8 cellular contexts compared by ENCODE assay signal in genomic region chr7:139731802-139732470, GRCh38. TPM values are rescaled to one million over a fixed set of nuclear protein-coding genes. Genes with fewer than 3 reads are reported as not detected.
DNase-seq lines count a peak whose midpoint lies in the region; ATAC-seq and TF ChIP-seq lines count a peak whose summit lies in the region.

No MANE protein-coding gene starts in this region.

- H3K4me1 ChIP-seq in left ventricle myocardium inferior (peaks cover 100% of the 10 kb centered on the region), gastrocnemius medialis (peaks cover 67 to 73% of the 10 kb centered on the region in 2 donors)

- H3K36me3 Mint-ChIP-seq in activated T-helper 2 cell treated with anti-CD3 and anti-CD28 coated beads, Interferon-gamma antibody, Interleukin-2, Interleukin-4, amounts not matched to agents 10 μg/mL and 5 μg/mL and 100 μg/mL, durations not matched to agents 14 hours and 24 hours and 36 hours (ENCODE audit: low read depth): peaks cover 22% of the 10 kb centered on the region

- H3K27ac ChIP-seq in left ventricle myocardium inferior (replicated peaks): peak overlapping the region; percentile 91
- peak overlapping the region; percentile 91 to 93 (median 92) for H3K27ac ChIP-seq in gastrocnemius medialis

- peaks cover 43% of the 10 kb centered on the region for H3K4me1 Mint-ChIP-seq in activated T-helper 2 cell treated with anti-CD3 and anti-CD28 coated beads, Interferon-gamma antibody, Interleukin-2, Interleukin-4, amounts not matched to agents 10 μg/mL and 5 μg/mL and 100 μg/mL, durations not matched to agents 14 hours and 24 hours and 36 hours (ENCODE audit: low read depth)

- no peaks in the 10 kb centered on the region for H3K27me3 Mint-ChIP-seq in activated T-helper 2 cell treated with anti-CD3 and anti-CD28 coated beads, Interferon-gamma antibody, Interleukin-2, Interleukin-4, amounts not matched to agents 10 μg/mL and 5 μg/mL and 100 μg/mL, durations not matched to agents 14 hours and 24 hours and 36 hours (ENCODE audit: low read depth)

- in situ Hi-C loops in gastrocnemius medialis (cut with MboI; ENCODE audit: low sequenced_read_pairs in 4 of 4): loop anchor here in 1 of 4 donors (25.0 kb wide), 1 partner anchor 495 kb away; the partner anchor contains the start of gene UBN2

- H3K9me3 ChIP-seq in left ventricle myocardium inferior (replicated peaks) (no peaks in the 10 kb centered on the region), gastrocnemius medialis (no peaks in the 10 kb centered on the region)

- H3K4me3 Mint-ChIP-seq in activated T-helper 2 cell treated with anti-CD3 and anti-CD28 coated beads, Interferon-gamma antibody, Interleukin-2, Interleukin-4, amounts not matched to agents 10 μg/mL and 5 μg/mL and 100 μg/mL, durations not matched to agents 14 hours and 24 hours and 36 hours (ENCODE audit: low read depth): peak overlapping the region; percentile 46

- H3K36me3 ChIP-seq in left ventricle myocardium inferior (no peaks in the 10 kb centered on the region), gastrocnemius medialis (no peaks in the 10 kb centered on the region)

- H3K27me3 ChIP-seq in left ventricle myocardium inferior (ENCODE audit: low read depth) (no peaks in the 10 kb centered on the region), gastrocnemius medialis (no peaks in the 10 kb centered on the region)

- peak; percentile 82 for DNase-seq in AG08395 (ENCODE audit: low spot score)
- DNase-seq in HUDEP-2 (lab: John Stamatoyannopoulos, UW; ENCODE audit: unreplicated experiment in 76 of 76): peak in 65 of 76 experiments; percentile 3 to 85 (median 56)
- DNase-seq in activated T-helper 2 cell treated with anti-CD3 and anti-CD28 coated beads, Interferon-gamma antibody, Interleukin-2, Interleukin-4, amounts not matched to agents 10 μg/mL and 5 μg/mL and 100 μg/mL, durations not matched to agents 14 hours and 24 hours and 36 hours (ENCODE audit: low spot score): no peak
- DNase-seq in left ventricle myocardium inferior: peak; percentile 82
- DNase-seq in gastrocnemius medialis: peak; percentile 85 to 96
- DNase-seq in NCI-H1930 (lab: John Stamatoyannopoulos, UW): no peak

- peak overlapping the region; percentile 66 for H3K27ac Mint-ChIP-seq in activated T-helper 2 cell treated with anti-CD3 and anti-CD28 coated beads, Interferon-gamma antibody, Interleukin-2, Interleukin-4, amounts not matched to agents 10 μg/mL and 5 μg/mL and 100 μg/mL, durations not matched to agents 14 hours and 24 hours and 36 hours

- H3K4me3 ChIP-seq in left ventricle myocardium inferior (peak overlapping the region; percentile 19), gastrocnemius medialis (peak overlapping the region; percentile 20 to 33 (median 25))

- peak; percentile 83 to 86 for ATAC-seq in gastrocnemius medialis
- no peak for ATAC-seq in GM19023 (IDR thresholded peaks at IDR 0.05; ENCODE audit: unreplicated experiment)
- no peak for ATAC-seq in GM21423 (IDR thresholded peaks at IDR 0.05; ENCODE audit: unreplicated experiment)

- peak in 1 of 2 donors; percentile 56 for TF ChIP-seq POLR2A in gastrocnemius medialis (IDR thresholded peaks at IDR 0.05)

- peaks cover 5% of the 10 kb centered on the region for H3K9me3 Mint-ChIP-seq in activated T-helper 2 cell treated with anti-CD3 and anti-CD28 coated beads, Interferon-gamma antibody, Interleukin-2, Interleukin-4, amounts not matched to agents 10 μg/mL and 5 μg/mL and 100 μg/mL, durations not matched to agents 14 hours and 24 hours and 36 hours

- TF ChIP-seq CTCF in left ventricle myocardium inferior (IDR thresholded peaks at IDR 0.05; ENCODE audit: borderline replicate concordance) (no peak), gastrocnemius medialis (IDR thresholded peaks at IDR 0.05 in 4 of 5, conservative IDR thresholded peaks at IDR 0.05 in 1 of 5) (no peak)

- intact Hi-C loops in activated T-helper 2 cell treated with anti-CD3 and anti-CD28 coated beads, Interferon-gamma antibody, Interleukin-2, Interleukin-4, amounts not matched to agents 10 μg/mL and 5 μg/mL and 100 μg/mL, durations not matched to agents 14 hours and 24 hours and 36 hours (cut with micrococcal nuclease): loop anchor here (2.0 kb wide), 2 partner anchors 43 to 49 kb away; no protein-coding TSS in a partner anchor
- intact Hi-C loops in left ventricle myocardium inferior (cut with micrococcal nuclease) (no loop called here), gastrocnemius medialis (cut with DNase I; ENCODE audit: low total_unique reads) (loop anchor here (5.0 kb wide), 2 partner anchors 40 to 85 kb away; no protein-coding TSS in a partner anchor)

RNA-seq across cellular contexts. Expression of gene HIPK2, which starts 45.9 kb away (rescaled TPM):
- 27.6 and 27.7 TPM in 2 replicates for total RNA-seq in activated T-helper 2 cell treated with anti-CD3 and anti-CD28 coated beads, Interferon-gamma antibody, Interleukin-2, Interleukin-4, amounts not matched to agents 10 μg/mL and 5 μg/mL and 100 μg/mL, durations not matched to agents 14 hours and 24 hours and 36 hours
- total RNA-seq in left ventricle myocardium inferior (127 TPM), gastrocnemius medialis (10 to 100 TPM; 30.5 to 77.4 (median 58.9) TPM)

Comparison
In these comparisons a context has a peak if more than half of its experiments do, and no peak if none do; other contexts are left out.
1. DNase-seq: peak in AG08395 (single experiment), HUDEP-2 (65 of 76), left ventricle myocardium inferior (single experiment) and gastrocnemius medialis (2 of 2); none in activated T-helper 2 cell treated with anti-CD3 and anti-CD28 coated beads, Interferon-gamma antibody, Interleukin-2, Interleukin-4, amounts not matched to agents 10 μg/mL and 5 μg/mL and 100 μg/mL, durations not matched to agents 14 hours and 24 hours and 36 hours (single experiment) and NCI-H1930 (0 of 2).
2. ATAC-seq: peak in gastrocnemius medialis (2 of 2); none in GM19023 (single experiment) and GM21423 (single experiment).